Comparison of ENCODE assay signal across 22 cellular contexts in genomic region chr2:203543898-203544328, GRCh38.
"Had no signal": no experiment of that assay in that cellular context is flagged by ENCODE, and none has a peak within 500 bp of the region (broad histone marks: within the 10 kb centered on the region; RNA-seq: fewer than 3 reads in every experiment).

No MANE protein-coding gene starts in this region.

- H3K36me3 ChIP-seq: colonic mucosa, left ventricle myocardium inferior had no signal

- FAIRE-seq: keratinocyte, urothelium cell line had no signal

- H3K4me1 ChIP-seq: colonic mucosa, foreskin keratinocyte, left ventricle myocardium inferior had no signal

- DNase-seq: activated B cell treated with CpG ODN at 0.5 μM for 24 hours; activated CD4-positive, alpha-beta memory T cell treated with anti-CD3 and anti-CD28 coated beads, Interleukin-2, amount 10 ng/mL, durations not matched to agents 7 days and 5 days; activated CD4-positive, alpha-beta T cell treated with anti-CD3 and anti-CD28 coated beads for 48 hours; activated CD8-positive, alpha-beta memory T cell treated with anti-CD3 and anti-CD28 coated beads, Interleukin-2, amount 10 ng/mL, durations not matched to agents 7 days and 5 days; activated naive CD4-positive, alpha-beta T cell; activated naive CD8-positive, alpha-beta T cell treated with anti-CD3 and anti-CD28 coated beads, Interleukin-2, amount 10 ng/mL, durations not matched to agents 7 days and 5 days; activated T-cell treated with anti-CD3 and anti-CD28 coated beads, Interleukin-2, amount 50 U/mL, for 1 hour; colonic mucosa; endodermal cell; foreskin keratinocyte; glutamatergic neuron; hypothalamus; left ventricle myocardium inferior; mucosa of descending colon; naive B cell; stimulated activated CD4-positive, alpha-beta T cell treated with anti-CD3 and anti-CD28 coated beads, Interleukin-4, amount 100 ng/mL, for 4 hours; T-cell had no signal

- H3K4me3 ChIP-seq: colonic mucosa, left ventricle myocardium inferior, mucosa of descending colon had no signal

- H3K27ac ChIP-seq: colonic mucosa, foreskin keratinocyte, left ventricle myocardium inferior had no signal

- H3K27me3 ChIP-seq: colonic mucosa, foreskin keratinocyte had no signal

- ATAC-seq: activated CD8-positive, alpha-beta memory T cell treated with anti-CD3 and anti-CD28 coated beads, Interleukin-2, amount 10 ng/mL, durations not matched to agents 7 days and 5 days; activated T-helper 17 cell treated with anti-CD3 and anti-CD28 coated beads, Interleukin-2, amount 50 U/mL, for 72 hours; foreskin keratinocyte; mucosa of descending colon; sciatic nerve; stimulated activated memory B cell treated with anti-CD40 and anti-IgM and Interleukin-4, amounts not matched to agents 10 μg/mL and 1 μg/mL and 100 μg/mL, for 72 hours; T-cell had no signal

- H3K9me3 ChIP-seq: colonic mucosa, left ventricle myocardium inferior, mucosa of descending colon had no signal
